In the genomic region with DNA sequence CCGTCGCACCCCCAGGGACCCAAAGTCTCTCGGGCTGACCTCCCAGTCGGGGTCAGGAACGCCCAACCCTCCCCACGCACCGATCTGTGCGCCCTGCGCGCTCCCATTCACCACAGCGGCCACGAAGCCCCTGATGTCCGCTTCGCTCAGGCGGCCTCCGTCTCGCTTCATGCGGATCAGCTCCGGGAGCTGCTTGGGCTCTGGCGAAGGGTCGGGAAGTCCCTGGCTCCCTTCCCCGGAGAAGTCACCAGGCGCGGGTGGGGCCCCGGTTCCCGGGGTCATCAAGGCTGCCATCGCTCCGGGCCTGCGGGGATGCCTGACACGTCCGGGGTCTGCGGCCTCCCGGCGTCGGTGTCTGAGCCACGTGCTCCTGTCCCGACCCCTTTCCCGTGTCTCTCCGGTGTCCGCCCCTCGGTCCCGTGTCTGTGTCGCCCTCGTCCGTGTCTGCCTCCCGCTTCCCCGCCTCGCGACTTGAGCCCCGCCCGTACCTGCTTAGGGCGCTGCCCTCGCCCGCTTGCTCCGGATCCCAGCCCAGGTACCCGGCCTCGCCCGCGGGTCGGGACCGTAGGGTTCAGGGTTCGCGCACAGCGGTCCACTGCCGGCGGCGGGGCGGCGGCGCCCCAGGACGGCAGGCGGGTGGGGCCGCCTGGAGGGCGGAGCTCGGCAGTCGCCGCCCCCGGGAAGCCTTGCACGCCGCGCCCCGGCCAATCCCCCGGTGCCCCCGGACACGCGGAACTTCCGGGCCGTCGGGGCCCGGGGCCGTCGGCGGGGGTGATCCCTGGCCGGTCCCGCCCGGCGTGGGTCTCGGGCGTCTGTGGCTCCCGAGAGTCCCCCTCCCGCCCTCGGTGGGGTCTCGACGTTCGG, we compare ENCODE assay signal across 8 cellular contexts.
DNase-seq lines count a peak whose midpoint lies in the region; ATAC-seq and TF ChIP-seq lines count a peak whose summit lies in the region.

A gene with protein sequence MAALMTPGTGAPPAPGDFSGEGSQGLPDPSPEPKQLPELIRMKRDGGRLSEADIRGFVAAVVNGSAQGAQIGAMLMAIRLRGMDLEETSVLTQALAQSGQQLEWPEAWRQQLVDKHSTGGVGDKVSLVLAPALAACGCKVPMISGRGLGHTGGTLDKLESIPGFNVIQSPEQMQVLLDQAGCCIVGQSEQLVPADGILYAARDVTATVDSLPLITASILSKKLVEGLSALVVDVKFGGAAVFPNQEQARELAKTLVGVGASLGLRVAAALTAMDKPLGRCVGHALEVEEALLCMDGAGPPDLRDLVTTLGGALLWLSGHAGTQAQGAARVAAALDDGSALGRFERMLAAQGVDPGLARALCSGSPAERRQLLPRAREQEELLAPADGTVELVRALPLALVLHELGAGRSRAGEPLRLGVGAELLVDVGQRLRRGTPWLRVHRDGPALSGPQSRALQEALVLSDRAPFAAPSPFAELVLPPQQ (minus strand): TSS at position 597 of the 864 bp plus-strand sequence. CDS start 303 bp downstream, at position 294.

- peaks cover 35% of the 10 kb centered on the region for H3K4me1 Mint-ChIP-seq in activated naive CD8-positive, alpha-beta T cell (ENCODE audit: low read depth)

- peak within 1 kb of the TSS; percentile 99 for H3K27ac ChIP-seq in 22Rv1
- peak within 1 kb of the TSS; percentile 80 for H3K27ac ChIP-seq in OCI-LY3 (ENCODE audit: low read length)

- ATAC-seq in GM19035 (IDR thresholded peaks at IDR 0.05; ENCODE audit: unreplicated experiment): peak; percentile 23

- H3K9me3 ChIP-seq in OCI-LY3 (ENCODE audit: insufficient read depth, low read length): no peaks in the 10 kb centered on the region

- H3K4me3 ChIP-seq in OCI-LY3 (ENCODE audit: low read length) (peak within 1 kb of the TSS; percentile 98), skeletal muscle cell (ENCODE audit: low read depth, low read length) (peak within 1 kb of the TSS; percentile 54)

- peak within 1 kb of the TSS; percentile 93 for H3K27ac Mint-ChIP-seq in activated naive CD8-positive, alpha-beta T cell

- no peak for TF ChIP-seq CTCF in 22Rv1 (IDR thresholded peaks at IDR 0.05)
- TF ChIP-seq CTCF in OCI-LY3 (IDR thresholded peaks at IDR 0.05; ENCODE audit: low read depth, low read length): no peak

- H3K27me3 ChIP-seq in OCI-LY3 (ENCODE audit: low read depth, low read length): no peaks in the 10 kb centered on the region

- DNase-seq in hepatic stellate cell (ENCODE audit: low spot score) (peak; percentile 67), skeletal muscle cell (ENCODE audit: low read depth) (no peak), NCI-H2171 (lab: John Stamatoyannopoulos, UW) (no peak), SHP77 (lab: John Stamatoyannopoulos, UW) (no peak)

- H3K36me3 Mint-ChIP-seq in activated naive CD8-positive, alpha-beta T cell: no peaks in the 10 kb centered on the region

- H3K4me2 ChIP-seq in OCI-LY3 (ENCODE audit: low read length): peak within 1 kb of the TSS; percentile 95

- peak within 1 kb of the TSS; percentile 99 for H3K9ac ChIP-seq in OCI-LY3 (ENCODE audit: low read length)

- H3K4me3 Mint-ChIP-seq in activated naive CD8-positive, alpha-beta T cell: peak within 1 kb of the TSS; percentile 89

- no peaks in the 10 kb centered on the region for H3K27me3 Mint-ChIP-seq in activated naive CD8-positive, alpha-beta T cell

- peaks cover 3% of the 10 kb centered on the region; the same call in 1 of the 2 replicates for H4K20me1 ChIP-seq in OCI-LY3 (ENCODE audit: insufficient read depth, low read length)

- peaks cover 11% of the 10 kb centered on the region for H3K79me2 ChIP-seq in OCI-LY3 (ENCODE audit: low read length)

- peaks cover 32% of the 10 kb centered on the region for H3K4me1 ChIP-seq in OCI-LY3 (ENCODE audit: low read length)

- H2AFZ ChIP-seq in OCI-LY3 (ENCODE audit: low read depth, low read length): no peak within 1 kb of the TSS

- H3K36me3 ChIP-seq in OCI-LY3 (replicated peaks; ENCODE audit: low read depth, low read length): peaks cover under 1% of the 10 kb centered on the region

- H3K9me3 Mint-ChIP-seq in activated naive CD8-positive, alpha-beta T cell (ENCODE audit: low read depth): no peaks in the 10 kb centered on the region
